In the genomic region with DNA sequence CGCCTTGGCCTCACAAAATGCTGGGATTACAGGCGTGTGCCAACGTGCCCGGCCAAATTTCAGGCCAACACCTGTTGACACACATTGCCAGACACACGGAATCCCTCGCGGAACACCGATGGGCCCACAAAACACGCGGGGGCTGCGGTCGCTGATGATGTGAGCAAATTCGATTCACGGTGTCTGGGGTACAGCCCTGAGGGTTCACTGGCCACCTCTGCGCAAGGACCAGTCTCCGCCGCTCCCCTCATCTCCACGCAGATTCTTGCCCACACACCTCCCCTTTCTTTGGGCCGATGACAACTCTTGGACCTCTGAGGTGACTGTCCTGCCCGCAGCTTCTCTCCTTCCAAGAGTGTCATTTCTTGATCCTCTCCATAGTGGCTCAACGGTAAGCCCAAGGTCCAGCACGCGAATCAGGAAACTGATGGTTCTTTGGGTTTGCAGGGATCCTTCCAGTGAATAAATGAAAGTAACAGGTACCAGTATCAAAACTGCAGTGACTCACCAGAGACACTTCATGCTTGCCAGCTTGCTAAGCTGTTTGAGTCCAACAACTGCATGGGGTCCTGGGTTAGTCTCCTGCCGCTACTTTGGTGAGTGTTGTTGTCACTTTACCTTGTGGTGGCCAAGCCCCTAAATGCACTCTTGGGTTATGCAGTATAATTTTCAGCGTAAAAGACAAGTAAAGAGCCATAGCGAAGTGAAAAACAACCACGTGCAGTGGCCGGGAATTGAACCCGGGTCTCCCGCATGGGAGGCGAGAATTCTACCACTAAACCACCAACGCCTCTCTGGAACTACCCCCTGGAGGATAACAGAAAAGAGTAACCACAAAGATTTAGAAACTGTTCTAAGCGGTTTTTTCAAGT, we compare ENCODE assay signal across 9 cellular contexts. TPM values are rescaled to one million over a fixed set of nuclear protein-coding genes. Genes with fewer than 3 reads are reported as not detected.
DNase-seq lines count a peak whose midpoint lies in the region; ATAC-seq and TF ChIP-seq lines count a peak whose summit lies in the region.
"Had no signal": no experiment of that assay in that cellular context is flagged by ENCODE, and none has a peak within 500 bp of the region (broad histone marks: within the 10 kb centered on the region; RNA-seq: fewer than 3 reads in every experiment).

No MANE protein-coding gene starts in this region.

- H3K27ac Mint-ChIP-seq in activated naive CD4-positive, alpha-beta T cell treated with anti-CD3 and anti-CD28 coated beads, Interleukin-2, amount 50 U/mL, for 72 hours = peak overlapping the region; percentile 93 to 100
- peak overlapping the region in 5 of 6 donors; percentile 6 to 77 (median 62) for H3K27ac Mint-ChIP-seq in immature natural killer cell
- peak overlapping the region; percentile 99 for H3K27ac Mint-ChIP-seq in stimulated activated effector memory CD8-positive, alpha-beta T cell treated with anti-CD3 and anti-CD28 coated beads, Interleukin-12 subunit alpha, Interleukin-12 subunit beta, amount 100 ng/mL, for 72 hours

- peaks cover 21 to 23% of the 10 kb centered on the region in 2 donors for H3K4me1 Mint-ChIP-seq in immature natural killer cell
- peaks cover 19% of the 10 kb centered on the region for H3K4me1 Mint-ChIP-seq in stimulated activated effector memory CD8-positive, alpha-beta T cell treated with anti-CD3 and anti-CD28 coated beads, Interleukin-12 subunit alpha, Interleukin-12 subunit beta, amount 100 ng/mL, for 72 hours

- no peak for TF ChIP-seq CTCF in GM13976 (IDR thresholded peaks at IDR 0.05; ENCODE audit: borderline replicate concordance, control extremely low read depth, extremely low read depth, insufficient read depth, missing control alignments)

- in situ Hi-C loops in GM13976 (cut with MboI; ENCODE audit: low sequenced_read_pairs, unreplicated experiment) = no loop called here

- no peaks in the 10 kb centered on the region for H3K36me3 Mint-ChIP-seq in activated naive CD4-positive, alpha-beta T cell treated with anti-CD3 and anti-CD28 coated beads, Interleukin-2, amount 50 U/mL, for 72 hours
- H3K36me3 Mint-ChIP-seq in immature natural killer cell = no peaks in the 10 kb centered on the region
- H3K36me3 Mint-ChIP-seq in stimulated activated effector memory CD8-positive, alpha-beta T cell treated with anti-CD3 and anti-CD28 coated beads, Interleukin-12 subunit alpha, Interleukin-12 subunit beta, amount 100 ng/mL, for 72 hours = peaks cover 21% of the 10 kb centered on the region

- H3K9me3 Mint-ChIP-seq in activated naive CD4-positive, alpha-beta T cell treated with anti-CD3 and anti-CD28 coated beads, Interleukin-2, amount 50 U/mL, for 72 hours = no peaks in the 10 kb centered on the region
- no peaks in the 10 kb centered on the region for H3K9me3 Mint-ChIP-seq in immature natural killer cell
- H3K9me3 Mint-ChIP-seq in stimulated activated effector memory CD8-positive, alpha-beta T cell treated with anti-CD3 and anti-CD28 coated beads, Interleukin-12 subunit alpha, Interleukin-12 subunit beta, amount 100 ng/mL, for 72 hours = no peaks in the 10 kb centered on the region

- peak; percentile 91 to 95 for ATAC-seq in activated naive CD4-positive, alpha-beta T cell treated with anti-CD3 and anti-CD28 coated beads, Interleukin-2, amount 50 U/mL, for 72 hours
- ATAC-seq in stimulated activated effector memory CD8-positive, alpha-beta T cell treated with anti-CD3 and anti-CD28 coated beads, Interleukin-12 subunit alpha, Interleukin-12 subunit beta, amount 100 ng/mL, for 72 hours = peak; percentile 93
- ATAC-seq in HG02571 (IDR thresholded peaks at IDR 0.05; ENCODE audit: unreplicated experiment) = no peak

- DNase-seq in AG08396 (ENCODE audit: low spot score) (peak; percentile 69), GM13976 (ENCODE audit: low spot score) (peak; percentile 36), NCI-H774 (lab: John Stamatoyannopoulos, UW) (peak; percentile 4), immature natural killer cell (peak; percentile 51 to 59 (median 56)), NCI-H2081 treated with DMSO at 0.1 percent for 48 hours (lab: John Stamatoyannopoulos, UW) (no peak)
- peak; percentile 64 to 77 for DNase-seq in activated naive CD4-positive, alpha-beta T cell treated with anti-CD3 and anti-CD28 coated beads, Interleukin-2, amount 50 U/mL, for 72 hours (ENCODE audit: low spot score in 2 of 2)
- DNase-seq in stimulated activated effector memory CD8-positive, alpha-beta T cell treated with anti-CD3 and anti-CD28 coated beads, Interleukin-12 subunit alpha, Interleukin-12 subunit beta, amount 100 ng/mL, for 72 hours (ENCODE audit: low spot score in 2 of 2) = peak in 1 of 2 donors; percentile 79

- H3K4me3 Mint-ChIP-seq in immature natural killer cell = peak overlapping the region in 3 of 5 donors; percentile 42 to 64 (median 42)
- peak overlapping the region; percentile 54 for H3K4me3 Mint-ChIP-seq in stimulated activated effector memory CD8-positive, alpha-beta T cell treated with anti-CD3 and anti-CD28 coated beads, Interleukin-12 subunit alpha, Interleukin-12 subunit beta, amount 100 ng/mL, for 72 hours

- H3K27me3 Mint-ChIP-seq in immature natural killer cell (ENCODE audit: low read depth in 3 of 3) = peaks cover 11 to 16% (median 11%) of the 10 kb centered on the region in 3 donors

RNA-seq across cellular contexts. Expression of gene RNU1-3, which starts 11.0 kb away (rescaled TPM):
- 1,000 to 10,000 TPM; 1,082 to 1,722 TPM for total RNA-seq in activated naive CD4-positive, alpha-beta T cell treated with anti-CD3 and anti-CD28 coated beads, Interleukin-2, amount 50 U/mL, for 72 hours
- 10 to 100 TPM in 1 of 3 donors, not detected in 2; 28.1 TPM for polyA plus RNA-seq in immature natural killer cell
- polyA plus RNA-seq: urinary bladder had no signal
